ENCODE assay signal across 9 cellular contexts in the genomic region with DNA sequence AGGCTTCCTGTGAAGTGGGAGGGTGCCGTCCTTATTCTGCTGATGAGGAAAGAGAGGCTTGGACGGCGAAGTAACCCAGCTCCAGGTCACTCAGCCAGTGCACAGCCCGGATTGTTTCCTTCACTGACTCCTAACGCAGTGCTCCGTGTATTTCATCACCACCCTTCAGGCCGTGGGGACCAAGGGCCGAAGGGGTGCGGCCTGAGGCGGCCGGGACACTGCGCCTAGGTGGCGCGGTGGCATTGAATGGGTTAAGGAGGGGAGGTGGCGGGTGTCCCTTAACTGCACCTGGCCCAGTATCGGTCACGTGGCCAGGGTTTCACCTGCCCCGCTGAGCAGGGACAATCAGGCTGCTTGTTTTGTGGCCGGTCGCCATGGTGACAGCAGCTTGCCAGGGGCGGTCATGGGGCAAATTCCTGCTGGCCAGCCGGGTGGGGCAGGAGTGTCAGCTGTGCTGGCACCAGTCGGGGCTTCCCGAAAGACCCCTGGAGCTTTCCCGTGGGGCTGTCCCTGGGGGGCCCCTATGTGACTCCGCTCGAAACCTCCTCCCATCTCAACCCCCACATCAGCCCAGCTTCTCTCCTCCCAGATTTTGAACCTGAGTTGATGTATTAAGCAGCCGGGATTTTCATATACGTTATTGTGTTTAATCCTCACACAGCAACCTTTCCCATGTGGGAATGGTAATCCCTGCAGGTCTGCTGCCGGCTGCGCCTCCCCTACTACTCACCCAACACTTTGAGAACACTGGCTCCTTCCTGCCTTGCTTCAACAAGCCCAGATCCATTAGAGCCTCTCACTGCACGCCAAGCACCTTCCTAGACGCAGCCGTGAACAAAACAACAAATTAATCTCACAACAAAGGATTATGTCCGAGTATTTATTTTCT. TPM values are rescaled to one million over a fixed set of nuclear protein-coding genes. Genes with fewer than 3 reads are reported as not detected.
DNase-seq lines count a peak whose midpoint lies in the region; ATAC-seq and TF ChIP-seq lines count a peak whose summit lies in the region.
"Had no signal": no experiment of that assay in that cellular context is flagged by ENCODE, and none has a peak within 500 bp of the region (broad histone marks: within the 10 kb centered on the region; RNA-seq: fewer than 3 reads in every experiment).

No MANE protein-coding gene starts in this region.

- H3K9me3 ChIP-seq in upper lobe of right lung, result no peaks in the 10 kb centered on the region

- no peaks in the 10 kb centered on the region for H3K9me3 Mint-ChIP-seq in stimulated activated memory B cell treated with anti-CD40 and anti-IgM and Interleukin-4, amounts not matched to agents 10 μg/mL and 1 μg/mL and 100 μg/mL, for 72 hours
- no peaks in the 10 kb centered on the region for H3K9me3 Mint-ChIP-seq in stimulated activated naive CD8-positive, alpha-beta T cell treated with anti-CD3 and anti-CD28 coated beads, Interleukin-15, amount 100 ng/mL, for 72 hours

- H3K27me3 ChIP-seq in upper lobe of right lung, result no peaks in the 10 kb centered on the region
- H3K27me3 ChIP-seq: cardiac muscle cell had no signal

- no peaks in the 10 kb centered on the region for H3K36me3 Mint-ChIP-seq in stimulated activated memory B cell treated with anti-CD40 and anti-IgM and Interleukin-4, amounts not matched to agents 10 μg/mL and 1 μg/mL and 100 μg/mL, for 72 hours

- H3K4me1 Mint-ChIP-seq in stimulated activated memory B cell treated with anti-CD40 and anti-IgM and Interleukin-4, amounts not matched to agents 10 μg/mL and 1 μg/mL and 100 μg/mL, for 72 hours, result peaks cover 27% of the 10 kb centered on the region
- H3K4me1 Mint-ChIP-seq in stimulated activated naive CD8-positive, alpha-beta T cell treated with anti-CD3 and anti-CD28 coated beads, Interleukin-15, amount 100 ng/mL, for 72 hours, result peaks cover 3% of the 10 kb centered on the region

- ATAC-seq in upper lobe of right lung (peak; percentile 69), GM19328 (IDR thresholded peaks at IDR 0.05; ENCODE audit: unreplicated experiment) (no peak)
- no peak for ATAC-seq in stimulated activated memory B cell treated with anti-CD40 and anti-IgM and Interleukin-4, amounts not matched to agents 10 μg/mL and 1 μg/mL and 100 μg/mL, for 72 hours
- no peak for ATAC-seq in stimulated activated naive CD8-positive, alpha-beta T cell treated with anti-CD3 and anti-CD28 coated beads, Interleukin-15, amount 100 ng/mL, for 72 hours

- no peak overlapping the region for H3K4me3 ChIP-seq in upper lobe of right lung
- H3K4me3 ChIP-seq: cardiac muscle cell had no signal

- H3K27ac ChIP-seq in upper lobe of right lung, result peak overlapping the region; percentile 87
- H3K27ac ChIP-seq: cardiac muscle cell had no signal

- H3K4me1 ChIP-seq in upper lobe of right lung, result peaks cover under 1% of the 10 kb centered on the region

- no peak for TF ChIP-seq CTCF in upper lobe of right lung (IDR thresholded peaks at IDR 0.05)

- no peaks in the 10 kb centered on the region for H3K27me3 Mint-ChIP-seq in stimulated activated memory B cell treated with anti-CD40 and anti-IgM and Interleukin-4, amounts not matched to agents 10 μg/mL and 1 μg/mL and 100 μg/mL, for 72 hours
- no peaks in the 10 kb centered on the region for H3K27me3 Mint-ChIP-seq in stimulated activated naive CD8-positive, alpha-beta T cell treated with anti-CD3 and anti-CD28 coated beads, Interleukin-15, amount 100 ng/mL, for 72 hours

- H3K27ac Mint-ChIP-seq in stimulated activated memory B cell treated with anti-CD40 and anti-IgM and Interleukin-4, amounts not matched to agents 10 μg/mL and 1 μg/mL and 100 μg/mL, for 72 hours, result no peak overlapping the region
- peak overlapping the region in 1 of 2 donors; percentile 74 for H3K27ac Mint-ChIP-seq in stimulated activated naive CD8-positive, alpha-beta T cell treated with anti-CD3 and anti-CD28 coated beads, Interleukin-15, amount 100 ng/mL, for 72 hours

- intact Hi-C loops in upper lobe of right lung (cut with DNase I), result no loop called here

- H3K4me3 Mint-ChIP-seq in stimulated activated memory B cell treated with anti-CD40 and anti-IgM and Interleukin-4, amounts not matched to agents 10 μg/mL and 1 μg/mL and 100 μg/mL, for 72 hours, result no peak overlapping the region
- H3K4me3 Mint-ChIP-seq in stimulated activated naive CD8-positive, alpha-beta T cell treated with anti-CD3 and anti-CD28 coated beads, Interleukin-15, amount 100 ng/mL, for 72 hours, result no peak overlapping the region

- no peaks in the 10 kb centered on the region for H3K36me3 ChIP-seq in upper lobe of right lung
- H3K36me3 ChIP-seq: cardiac muscle cell had no signal

- DNase-seq in SIG-M5 treated with dmso at 0.1 percent for 504 hours (lab: John Stamatoyannopoulos, UW; ENCODE audit: unreplicated experiment) (peak; percentile 68), SIG-M5 (lab: John Stamatoyannopoulos, UW) (no peak), SHP77 (lab: John Stamatoyannopoulos, UW) (peak; percentile 85 to 90), kidney glomerular epithelial cell (lab: John Stamatoyannopoulos, UW) (peak; percentile 86), upper lobe of right lung (peak; percentile 97)
- DNase-seq in stimulated activated naive CD8-positive, alpha-beta T cell treated with anti-CD3 and anti-CD28 coated beads, Interleukin-15, amount 100 ng/mL, for 72 hours, result no peak

RNA-seq across cellular contexts. Expression of a gene that starts 4.4 kb away (rescaled TPM):
- total RNA-seq in upper lobe of right lung, result 19.7 TPM

RNA-seq across cellular contexts. Expression of a gene that starts 23.5 kb away (rescaled TPM):
- total RNA-seq in upper lobe of right lung, result 6.3 TPM

RNA-seq across cellular contexts. Expression of a gene that starts 27.1 kb away (rescaled TPM):
- 11.8 TPM for total RNA-seq in upper lobe of right lung

RNA-seq across cellular contexts. Expression of a gene that starts 59.6 kb away (rescaled TPM):
- 38.4 TPM for total RNA-seq in upper lobe of right lung

RNA-seq across cellular contexts. Expression of a gene that starts 59.7 kb away (rescaled TPM):
- total RNA-seq in upper lobe of right lung, result 10.2 TPM

Comparison
In these comparisons a context has a peak if more than half of its experiments do, and no peak if none do; other contexts are left out.
1. DNase-seq: peak in SIG-M5 treated with dmso at 0.1 percent for 504 hours (single experiment), SHP77 (2 of 2), kidney glomerular epithelial cell (single experiment) and upper lobe of right lung (single experiment); none in SIG-M5 (single experiment) and stimulated activated naive CD8-positive, alpha-beta T cell treated with anti-CD3 and anti-CD28 coated beads, Interleukin-15, amount 100 ng/mL, for 72 hours (0 of 2).